In the genomic region with DNA sequence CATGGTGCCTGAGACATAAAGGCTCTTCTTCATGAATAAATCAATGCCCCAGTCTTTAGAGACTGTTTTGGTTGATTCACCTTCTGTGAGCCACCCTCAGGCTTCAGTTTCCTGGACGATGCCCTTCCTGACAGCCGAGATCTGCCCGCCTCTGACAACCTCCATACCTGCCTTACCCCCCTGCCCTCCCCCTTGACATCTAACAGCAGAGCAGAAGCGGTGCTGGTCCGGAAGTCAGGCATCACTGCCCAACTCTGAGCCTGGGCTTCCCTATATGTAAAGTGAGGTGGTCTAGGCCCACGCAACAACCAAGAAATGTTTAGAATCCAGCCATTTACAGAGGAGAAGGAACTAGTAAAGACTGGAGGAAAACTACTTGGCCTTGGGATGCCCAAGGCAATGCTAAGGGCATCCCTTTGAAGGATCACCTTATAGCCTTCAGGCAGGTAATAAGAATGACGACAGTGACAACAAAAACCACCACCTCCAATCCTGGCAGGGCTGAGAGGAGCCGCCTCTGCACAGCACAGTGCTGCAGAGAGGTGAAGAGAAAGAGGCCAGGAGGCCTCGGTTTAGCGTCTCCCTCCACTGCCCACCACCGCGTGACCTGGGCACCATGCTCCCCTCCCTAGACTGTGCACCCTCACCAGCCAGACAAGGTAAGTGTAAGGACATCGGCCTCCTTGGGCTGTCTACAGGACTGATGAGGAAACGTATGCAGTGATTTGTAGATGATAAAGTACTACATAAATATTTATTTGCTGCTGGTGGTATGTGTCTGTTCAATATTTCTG, we compare ENCODE assay signal across 18 cellular contexts. TPM values are rescaled to one million over a fixed set of nuclear protein-coding genes. Genes with fewer than 3 reads are reported as not detected.
DNase-seq lines count a peak whose midpoint lies in the region; ATAC-seq and TF ChIP-seq lines count a peak whose summit lies in the region.
"Had no signal": no experiment of that assay in that cellular context is flagged by ENCODE, and none has a peak within 500 bp of the region (broad histone marks: within the 10 kb centered on the region; RNA-seq: fewer than 3 reads in every experiment).

No MANE protein-coding gene starts in this region.

- H2AFZ ChIP-seq in SK-N-SH (ENCODE audit: low read depth) = no peak overlapping the region
- H2AFZ ChIP-seq: GM23338 had no signal

- 96% methylated on average over 12 of the region's 14 CpGs for WGBS in SK-N-SH (ENCODE audit: low lambda C conversion rate)

- CTCF ChIA-PET in SK-N-SH (lab: Yijun Ruan, JAX) = interaction anchor here (0.8 kb wide), 1 partner anchor 30 kb away, joined by 3 read pairs; no protein-coding TSS in a partner anchor

- no peaks in the 10 kb centered on the region for H3K4me1 Mint-ChIP-seq in activated T-helper 17 cell treated with anti-CD3 and anti-CD28 coated beads, Interleukin-2, amount 50 U/mL, for 72 hours
- peaks cover 3% of the 10 kb centered on the region for H3K4me1 Mint-ChIP-seq in memory B cell
- H3K4me1 Mint-ChIP-seq in stimulated activated memory B cell treated with anti-CD40 and anti-IgM and Interleukin-4, amounts not matched to agents 10 μg/mL and 1 μg/mL and 100 μg/mL, for 72 hours = no peaks in the 10 kb centered on the region
- H3K4me1 Mint-ChIP-seq: CD8-positive, alpha-beta memory T cell; GM23338; H9 had no signal

- H3K4me3 Mint-ChIP-seq in activated T-helper 17 cell treated with anti-CD3 and anti-CD28 coated beads, Interleukin-2, amount 50 U/mL, for 72 hours = no peak overlapping the region
- H3K4me3 Mint-ChIP-seq in memory B cell = no peak overlapping the region
- H3K4me3 Mint-ChIP-seq in stimulated activated memory B cell treated with anti-CD40 and anti-IgM and Interleukin-4, amounts not matched to agents 10 μg/mL and 1 μg/mL and 100 μg/mL, for 72 hours = no peak overlapping the region
- H3K4me3 Mint-ChIP-seq: CD14-positive monocyte; CD4-positive, alpha-beta T cell; CD8-positive, alpha-beta memory T cell; GM23338; H9 had no signal

- TF ChIP-seq RAD21 in SK-N-SH (IDR thresholded peaks at IDR 0.05; ENCODE audit: low read length) = no peak

- H3K4me2 ChIP-seq in BLaER1 treated with 17β-estradiol and CSF1 and Interleukin-3, amounts not matched to agents 10 nM and 100 nM = peak overlapping the region in 6 of 11 experiments; percentile 9 to 42 (median 27); a peak in 8 of 22 replicates
- H3K4me2 ChIP-seq in SK-N-SH = no peak overlapping the region
- H3K4me2 ChIP-seq: GM23338 had no signal

- H3F3A ChIP-seq in SK-N-SH (replicated peaks; ENCODE audit: insufficient read depth) = peaks cover 5% of the 10 kb centered on the region

- no peaks in the 10 kb centered on the region for H3K27me3 Mint-ChIP-seq in activated T-helper 17 cell treated with anti-CD3 and anti-CD28 coated beads, Interleukin-2, amount 50 U/mL, for 72 hours
- no peaks in the 10 kb centered on the region for H3K27me3 Mint-ChIP-seq in memory B cell
- no peaks in the 10 kb centered on the region for H3K27me3 Mint-ChIP-seq in stimulated activated memory B cell treated with anti-CD40 and anti-IgM and Interleukin-4, amounts not matched to agents 10 μg/mL and 1 μg/mL and 100 μg/mL, for 72 hours
- H3K27me3 Mint-ChIP-seq: CD4-positive, alpha-beta T cell; CD8-positive, alpha-beta memory T cell had no signal

- no peak overlapping the region for H3K9ac ChIP-seq in BLaER1 treated with 17β-estradiol and CSF1 and Interleukin-3, amounts not matched to agents 10 nM and 100 nM
- no peak overlapping the region for H3K9ac ChIP-seq in SK-N-SH

- POLR2A ChIA-PET in SK-N-SH (lab: Yijun Ruan, JAX) = no interaction called here

- H3K9me3 Mint-ChIP-seq in activated T-helper 17 cell treated with anti-CD3 and anti-CD28 coated beads, Interleukin-2, amount 50 U/mL, for 72 hours = no peaks in the 10 kb centered on the region
- H3K9me3 Mint-ChIP-seq in memory B cell = peaks cover 2% of the 10 kb centered on the region
- peaks cover 2% of the 10 kb centered on the region for H3K9me3 Mint-ChIP-seq in stimulated activated memory B cell treated with anti-CD40 and anti-IgM and Interleukin-4, amounts not matched to agents 10 μg/mL and 1 μg/mL and 100 μg/mL, for 72 hours

- ATAC-seq in activated T-helper 17 cell treated with anti-CD3 and anti-CD28 coated beads, Interleukin-2, amount 50 U/mL, for 72 hours (replicated peaks) = no peak
- peak; percentile 72 for ATAC-seq in memory B cell (ENCODE audit: low read depth)
- peak; percentile 59 for ATAC-seq in stimulated activated memory B cell treated with anti-CD40 and anti-IgM and Interleukin-4, amounts not matched to agents 10 μg/mL and 1 μg/mL and 100 μg/mL, for 72 hours
- ATAC-seq: GM23338, HCT116 had no signal

- DNase-seq in memory B cell (ENCODE audit: low spot score in 2 of 2) = no peak
- no peak for DNase-seq in RPMI8226
- no peak for DNase-seq in GM03348 (ENCODE audit: low spot score)
- no peak for DNase-seq in SK-N-SH
- DNase-seq: CD4-positive, alpha-beta T cell; CD8-positive, alpha-beta memory T cell; DMS 273 treated with DMSO at 0.1 percent for 48 hours; DMS79; EL; GDM1; H9 had no signal

- H4K20me1 ChIP-seq in BLaER1 treated with 17β-estradiol and CSF1 and Interleukin-3, amounts not matched to agents 10 nM and 100 nM = 0 out of 22 replicates have a peak, but pooled peaks cover 0 to 6% (median 0%) of the 10 kb centered on the region in 11 experiments
- peaks cover 6% of the 10 kb centered on the region; the same call in 1 of the 2 replicates for H4K20me1 ChIP-seq in SK-N-SH (ENCODE audit: insufficient read depth)

- peaks cover 0 to 13% (median 10%) of the 10 kb centered on the region in 10 experiments; a peak in 11 of 20 replicates for H3K4me1 ChIP-seq in BLaER1 treated with 17β-estradiol and CSF1 and Interleukin-3, amounts not matched to agents 10 nM and 100 nM
- H3K4me1 ChIP-seq in SK-N-SH (ENCODE audit: control insufficient read depth in 1 of 2, insufficient read depth in 2 of 2, low read depth in 1 of 2, low read length in 1 of 2) = peaks cover 8 to 11% of the 10 kb centered on the region in 2 experiments; a peak in 3 of 4 replicates

- H3K9me3 ChIP-seq in BLaER1 treated with 17β-estradiol and CSF1 and Interleukin-3, amounts not matched to agents 10 nM and 100 nM (replicated peaks in 1 of 11) = peaks cover 0 to 5% (median 4%) of the 10 kb centered on the region in 11 experiments; a peak in 15 of 22 replicates
- no peaks in the 10 kb centered on the region for H3K9me3 ChIP-seq in SK-N-SH

- no peak overlapping the region for H3K4me3 ChIP-seq in BLaER1 treated with 17β-estradiol and CSF1 and Interleukin-3, amounts not matched to agents 10 nM and 100 nM
- H3K4me3 ChIP-seq in SK-N-SH (ENCODE audit: low read depth in 2 of 2, low read length in 1 of 2) = no peak overlapping the region
- H3K4me3 ChIP-seq: GM23338 had no signal

- peaks cover 38% of the 10 kb centered on the region for H3K36me3 Mint-ChIP-seq in activated T-helper 17 cell treated with anti-CD3 and anti-CD28 coated beads, Interleukin-2, amount 50 U/mL, for 72 hours (ENCODE audit: low read depth)
- peaks cover 37% of the 10 kb centered on the region for H3K36me3 Mint-ChIP-seq in memory B cell
- H3K36me3 Mint-ChIP-seq in stimulated activated memory B cell treated with anti-CD40 and anti-IgM and Interleukin-4, amounts not matched to agents 10 μg/mL and 1 μg/mL and 100 μg/mL, for 72 hours = peaks cover 69% of the 10 kb centered on the region

- no peak for TF ChIP-seq EP300 in SK-N-SH (IDR thresholded peaks at IDR 0.05; ENCODE audit: borderline replicate concordance in 1 of 2, low read depth in 1 of 2, low read length in 1 of 2)

- H3K27ac Mint-ChIP-seq in activated T-helper 17 cell treated with anti-CD3 and anti-CD28 coated beads, Interleukin-2, amount 50 U/mL, for 72 hours = peak overlapping the region; percentile 8
- peak overlapping the region; percentile 51 for H3K27ac Mint-ChIP-seq in memory B cell
- no peak overlapping the region for H3K27ac Mint-ChIP-seq in stimulated activated memory B cell treated with anti-CD40 and anti-IgM and Interleukin-4, amounts not matched to agents 10 μg/mL and 1 μg/mL and 100 μg/mL, for 72 hours
- H3K27ac Mint-ChIP-seq: CD4-positive, alpha-beta T cell; GM23338 had no signal

- H3K27ac ChIP-seq in BLaER1 treated with 17β-estradiol and CSF1 and Interleukin-3, amounts not matched to agents 10 nM and 100 nM = no peak overlapping the region
- no peak overlapping the region for H3K27ac ChIP-seq in SK-N-SH (ENCODE audit: low read depth in 2 of 2, low read length in 1 of 2)

- no peaks in the 10 kb centered on the region for H3K79me2 ChIP-seq in SK-N-SH (ENCODE audit: insufficient read depth)

- no peak for TF ChIP-seq CTCF in SK-N-SH (IDR thresholded peaks at IDR 0.05)

- no peaks in the 10 kb centered on the region for H3K27me3 ChIP-seq in BLaER1 treated with 17β-estradiol and CSF1 and Interleukin-3, amounts not matched to agents 10 nM and 100 nM
- H3K27me3 ChIP-seq in SK-N-SH (ENCODE audit: insufficient read depth) = no peaks in the 10 kb centered on the region

- no peaks in the 10 kb centered on the region for H3K9me2 ChIP-seq in SK-N-SH

- H3K36me3 ChIP-seq in BLaER1 treated with 17β-estradiol and CSF1 and Interleukin-3, amounts not matched to agents 10 nM and 100 nM = peaks cover 11 to 74% (median 55%) of the 10 kb centered on the region in 11 experiments; a peak in 21 of 22 replicates
- H3K36me3 ChIP-seq in SK-N-SH (replicated peaks in 1 of 2; ENCODE audit: control insufficient read depth in 1 of 2, insufficient read depth in 2 of 2, low read length in 1 of 2) = peaks cover 16 to 31% of the 10 kb centered on the region in 2 experiments

TF ChIP-seq in SK-N-SH, 30 proteins besides CTCF, POLR2A, EP300 and RAD21 (continues in another document):
- no peak for TF ChIP-seq NRF1 (IDR thresholded peaks at IDR 0.05; ENCODE audit: low read depth, low read length)
- no peak for TF ChIP-seq TAF1 (IDR thresholded peaks at IDR 0.05; ENCODE audit: borderline replicate concordance, low read depth, low read length)
- no peak for TF ChIP-seq MXI1 (IDR thresholded peaks at IDR 0.05; ENCODE audit: low read depth, low read length)
- no peak for TF ChIP-seq FOSL2 (IDR thresholded peaks at IDR 0.05; ENCODE audit: borderline replicate concordance, low read depth)
- TF ChIP-seq CHD2 (IDR thresholded peaks at IDR 0.05; ENCODE audit: low read length, partially characterized antibody) = no peak

RNA-seq across cellular contexts. Expression of a gene that starts 35.3 kb away (rescaled TPM):
- total RNA-seq in activated T-helper 17 cell treated with anti-CD3 and anti-CD28 coated beads, Interleukin-2, amount 50 U/mL, for 72 hours = not detected
- polyA plus RNA-seq in SK-N-SH (2012; rRNA removed) = not detected in 2 replicates
- 0.01 and 0.03 TPM in 2 replicates for polyA plus RNA-seq in SK-N-SH (2012; cell fraction: cytosol; rRNA removed)
- polyA plus RNA-seq in SK-N-SH (2012; cell fraction: nucleus; rRNA removed) = 0.08 TPM in 1 of 2 replicates, not detected in the other
- total RNA-seq: A673; CD4-positive, alpha-beta T cell; CD8-positive, alpha-beta memory T cell had no signal
- polyA plus RNA-seq: CD14-positive monocyte; CD8-positive, alpha-beta memory T cell had no signal

RNA-seq across cellular contexts. Expression of a gene that starts 52.3 kb away (rescaled TPM):
- total RNA-seq in activated T-helper 17 cell treated with anti-CD3 and anti-CD28 coated beads, Interleukin-2, amount 50 U/mL, for 72 hours = 10 to 100 TPM; 10.0 to 11.2 TPM
- polyA plus RNA-seq in SK-N-SH (2012; rRNA removed) = 26.1 and 29.3 TPM in 2 replicates
- 11.8 and 17.9 TPM in 2 replicates for polyA plus RNA-seq in SK-N-SH (2012; cell fraction: cytosol; rRNA removed)
- polyA plus RNA-seq in SK-N-SH (2012; cell fraction: nucleus; rRNA removed) = 97.6 and 123 TPM in 2 replicates
